Comparison of ENCODE assay signal across 17 cellular contexts in the genomic region with DNA sequence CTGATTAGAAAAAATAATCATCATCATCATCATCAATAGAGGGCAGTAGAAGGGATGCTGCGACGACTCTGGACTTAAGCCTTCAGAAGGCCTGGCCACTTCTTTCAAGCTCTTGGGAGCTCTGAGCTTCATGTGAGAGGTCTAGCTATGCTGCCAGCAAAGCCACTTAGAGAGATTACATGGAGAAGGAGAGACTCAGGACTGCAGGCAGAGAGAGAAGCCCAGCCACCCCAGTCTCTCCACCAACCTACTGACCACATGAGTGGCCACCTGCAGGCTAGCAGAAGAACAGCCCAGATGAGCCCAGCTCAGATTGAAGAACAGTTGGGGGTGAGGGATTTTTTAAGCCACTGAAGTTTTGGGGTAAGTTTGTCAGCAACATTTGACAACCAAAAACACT. TPM values are rescaled to one million over a fixed set of nuclear protein-coding genes. Genes with fewer than 3 reads are reported as not detected.
A peak's percentile ranks its signal among the peaks of the same experiment; 100 is the strongest.
DNase-seq lines count a peak whose midpoint lies in the region; ATAC-seq, FAIRE-seq and TF ChIP-seq lines count a peak whose summit lies in the region.
"Had no signal": no experiment of that assay in that cellular context is flagged by ENCODE, and none has a peak within 500 bp of the region (broad histone marks: within the 10 kb centered on the region; RNA-seq: fewer than 3 reads in every experiment).

No MANE protein-coding gene starts in this region.

- H3K27ac ChIP-seq in keratinocyte (ENCODE audit: control insufficient read depth, insufficient read depth, low read length): no peak overlapping the region
- H3K27ac ChIP-seq: gastroesophageal sphincter had no signal

- no peak overlapping the region for H3K9ac ChIP-seq in keratinocyte (ENCODE audit: control insufficient read depth, extremely low read depth, insufficient read depth, low read length)

- peak; percentile 3; the same call in 1 of the 2 replicates for TF ChIP-seq CTCF in AG09319 (IDR thresholded peaks at IDR 0.05; ENCODE audit: low read depth, low read length)
- TF ChIP-seq CTCF in WTC11 (IDR thresholded peaks at IDR 0.05): 0 out of 2 replicates have a peak, but pooled peaks have one; percentile 17
- peak in 2 of 3 experiments; percentile 4 to 25 for TF ChIP-seq CTCF in keratinocyte (optimal IDR thresholded peaks at IDR 0.05 in 1 of 3, IDR thresholded peaks at IDR 0.05 in 1 of 3, conservative IDR thresholded peaks at IDR 0.05 in 1 of 3; ENCODE audit: extremely low read depth in 1 of 3, insufficient read depth in 2 of 3, low read length in 3 of 3)

- H3K36me3 Mint-ChIP-seq in WTC11: no peaks in the 10 kb centered on the region
- H3K36me3 Mint-ChIP-seq: stimulated activated effector memory CD8-positive, alpha-beta T cell treated with anti-CD3 and anti-CD28 coated beads, Interleukin-12 subunit alpha, Interleukin-12 subunit beta, amount 100 ng/mL, for 72 hours had no signal

- peak; percentile 93 for ATAC-seq in WTC11
- ATAC-seq: activated T-cell treated with anti-CD3 and anti-CD28 coated beads, Interleukin-2, amount 50 U/mL, for 72 hours; gastroesophageal sphincter; stimulated activated effector memory CD8-positive, alpha-beta T cell treated with anti-CD3 and anti-CD28 coated beads, Interleukin-12 subunit alpha, Interleukin-12 subunit beta, amount 100 ng/mL, for 72 hours had no signal

- no peak overlapping the region for H3K27ac Mint-ChIP-seq in WTC11
- H3K27ac Mint-ChIP-seq: activated T-cell treated with anti-CD3 and anti-CD28 coated beads, Interleukin-2, amount 50 U/mL, for 72 hours; stimulated activated effector memory CD8-positive, alpha-beta T cell treated with anti-CD3 and anti-CD28 coated beads, Interleukin-12 subunit alpha, Interleukin-12 subunit beta, amount 100 ng/mL, for 72 hours had no signal

- no peaks in the 10 kb centered on the region for H3K27me3 ChIP-seq in keratinocyte (ENCODE audit: control insufficient read depth, extremely low read depth, insufficient read depth, low read length)
- H3K27me3 ChIP-seq: gastroesophageal sphincter had no signal

- DNase-seq in AG09319 (ENCODE audit: extremely low read depth, low read depth) (no peak), H4 (ENCODE audit: low spot score) (peak; percentile 10), WTC11 (ENCODE audit: low spot score) (no peak), keratinocyte (ENCODE audit: low read depth, low spot score) (no peak), putamen (ENCODE audit: low spot score) (no peak), SW 1271 (lab: John Stamatoyannopoulos, UW) (no peak), activated gamma-delta T cell (lab: John Stamatoyannopoulos, UW) (no peak), NCI-H2081 treated with DMSO at 0.1 percent for 48 hours (lab: John Stamatoyannopoulos, UW) (no peak)
- DNase-seq: activated CD4-positive, alpha-beta T cell treated with anti-CD3 and anti-CD28 coated beads for 4 hours; activated T-cell treated with anti-CD3 and anti-CD28 coated beads, Interleukin-2, amount 50 U/mL, for 72 hours; GDM1; H7; OCI-M1; stimulated activated CD4-positive, alpha-beta T cell treated with anti-CD3 and anti-CD28 coated beads, Interleukin-4, amount 100 ng/mL, for 1 hour had no signal

- no peak overlapping the region for H3K4me2 ChIP-seq in keratinocyte (ENCODE audit: control insufficient read depth, extremely low read depth, insufficient read depth, low read depth, low read length)

- no peaks in the 10 kb centered on the region for H4K20me1 ChIP-seq in keratinocyte (ENCODE audit: control insufficient read depth, extremely low read depth, insufficient read depth, low read length)

- H3K9me3 ChIP-seq in keratinocyte (ENCODE audit: control insufficient read depth, low read depth, low read length): no peaks in the 10 kb centered on the region
- H3K9me3 ChIP-seq: gastroesophageal sphincter had no signal

- H3K79me2 ChIP-seq in keratinocyte (ENCODE audit: control insufficient read depth, insufficient read depth, low read length): no peaks in the 10 kb centered on the region

- H2AFZ ChIP-seq in keratinocyte (ENCODE audit: control insufficient read depth, low read length): no peak overlapping the region

- CTCF ChIA-PET in WTC11 (lab: Charles Lee): interaction anchor here (0.6 to 1.3 kb wide), 7 partner anchors 10 to 116 kb away, joined by 3 to 5 read pairs (median 4); no protein-coding TSS in a partner anchor

- dilution Hi-C loops in keratinocyte (cut with MboI; ENCODE audit: extremely low pct_ligation_motif_present, low sequenced_read_pairs): no loop called here

- no peaks in the 10 kb centered on the region; the same call in 1 of the 2 replicates for H3K27me3 Mint-ChIP-seq in WTC11 (ENCODE audit: low read depth)

- no peak overlapping the region for H3K4me3 ChIP-seq in keratinocyte (ENCODE audit: control insufficient read depth in 2 of 3, extremely low read depth in 1 of 3, insufficient read depth in 2 of 3, low read depth in 1 of 3, low read length in 3 of 3)
- H3K4me3 ChIP-seq: gastroesophageal sphincter had no signal

- no peaks in the 10 kb centered on the region for H3K9me3 Mint-ChIP-seq in WTC11
- H3K9me3 Mint-ChIP-seq: activated T-cell treated with anti-CD3 and anti-CD28 coated beads, Interleukin-2, amount 50 U/mL, for 72 hours; stimulated activated effector memory CD8-positive, alpha-beta T cell treated with anti-CD3 and anti-CD28 coated beads, Interleukin-12 subunit alpha, Interleukin-12 subunit beta, amount 100 ng/mL, for 72 hours had no signal

- no peaks in the 10 kb centered on the region for H3K4me1 ChIP-seq in keratinocyte (ENCODE audit: control insufficient read depth, extremely low read depth, insufficient read depth, low read length)
- H3K4me1 ChIP-seq: gastroesophageal sphincter had no signal

- no peaks in the 10 kb centered on the region for H3K36me3 ChIP-seq in keratinocyte (ENCODE audit: control insufficient read depth in 2 of 2, extremely low read depth in 1 of 2, insufficient read depth in 2 of 2, low read length in 2 of 2)
- H3K36me3 ChIP-seq: gastroesophageal sphincter had no signal

- POLR2A ChIA-PET in WTC11 (lab: Charles Lee): no interaction called here

- no peak for FAIRE-seq in keratinocyte (lab: Jason Lieb, UNC)

- H3K4me3 Mint-ChIP-seq in WTC11: no peak overlapping the region
- H3K4me3 Mint-ChIP-seq: activated T-cell treated with anti-CD3 and anti-CD28 coated beads, Interleukin-2, amount 50 U/mL, for 72 hours; stimulated activated effector memory CD8-positive, alpha-beta T cell treated with anti-CD3 and anti-CD28 coated beads, Interleukin-12 subunit alpha, Interleukin-12 subunit beta, amount 100 ng/mL, for 72 hours had no signal

- H3K9me1 ChIP-seq in keratinocyte (ENCODE audit: control insufficient read depth, extremely low read depth, insufficient read depth, low read length): no peaks in the 10 kb centered on the region

- H3K4me1 Mint-ChIP-seq in WTC11: peaks cover 19% of the 10 kb centered on the region
- H3K4me1 Mint-ChIP-seq: stimulated activated effector memory CD8-positive, alpha-beta T cell treated with anti-CD3 and anti-CD28 coated beads, Interleukin-12 subunit alpha, Interleukin-12 subunit beta, amount 100 ng/mL, for 72 hours had no signal

TF ChIP-seq in WTC11, 78 proteins besides CTCF, POLR2A, EP300 and RAD21:
- TF ChIP-seq GRHL2 (CRISPR knock-in tag; IDR thresholded peaks at IDR 0.05; ENCODE audit: insufficient replicate concordance, severe bottlenecking): no peak
TF ChIP-seq in WTC11: peak in this region for 0.

RNA-seq across cellular contexts. Expression of gene TMEM150C, which starts 17.1 kb away (rescaled TPM):
- 4.1 and 6.3 TPM in 2 replicates for total RNA-seq in H4 (2014; rRNA removed; shearing (Covaris generic))
- total RNA-seq in WTC11 (2021): 2.3 to 2.7 TPM (median 2.6 TPM) in 3 replicates
- 0.05 to 0.16 TPM (median 0.07 TPM) in 3 replicates for polyA plus RNA-seq in keratinocyte
- polyA plus RNA-seq in keratinocyte (2011; ENCODE audit: low read depth): not detected
- 0.09 and 0.11 TPM in 2 replicates for polyA plus RNA-seq in keratinocyte (2011; cell fraction: cytosol; rRNA removed)
- 0.15 and 0.43 TPM in 2 replicates for polyA plus RNA-seq in keratinocyte (2011; cell fraction: nucleus; rRNA removed)
- polyA plus RNA-seq in keratinocyte (2012; ENCODE audit: low replicate concordance): 0.08 and 0.17 TPM in 2 replicates
- polyA minus RNA-seq in keratinocyte: not detected in 3 replicates
- not detected for polyA minus RNA-seq in keratinocyte (2011; cell fraction: cytosol; rRNA and poly(A)+ RNA removed)
- polyA minus RNA-seq in keratinocyte (2011; cell fraction: nucleus; rRNA and poly(A)+ RNA removed): 0.11 and 0.39 TPM in 2 replicates
- total RNA-seq: T-helper 1 cell treated with Interleukin-12 subunit alpha and Interleukin-12 subunit beta and Interleukin-4 antibody, amounts not matched to agents 30 ng/mL and 1 ng/mL, for 36 hours had no signal
